ENCODE assay signal across 19 cellular contexts in the genomic region with DNA sequence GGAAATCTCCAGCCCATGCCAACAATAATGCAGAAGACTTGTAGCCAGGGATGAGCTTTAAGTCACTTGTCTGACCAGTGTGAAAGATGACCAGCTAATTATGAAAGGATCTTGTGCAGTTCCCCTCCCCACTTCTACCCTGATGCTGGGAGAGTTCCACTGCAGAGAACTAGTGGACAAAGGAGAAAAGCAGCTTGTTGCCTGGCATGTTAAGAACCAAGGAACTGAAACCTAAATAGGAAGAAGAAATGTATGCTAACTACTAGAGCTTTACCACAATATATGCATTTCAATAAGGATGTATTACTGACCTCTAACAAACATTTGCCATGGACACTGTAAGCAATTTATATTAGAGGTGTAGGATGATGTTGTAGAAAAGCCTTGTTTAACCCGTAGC. TPM values are rescaled to one million over a fixed set of nuclear protein-coding genes. Genes with fewer than 3 reads are reported as not detected.
"Had no signal": no experiment of that assay in that cellular context is flagged by ENCODE, and none has a peak within 500 bp of the region (broad histone marks: within the 10 kb centered on the region; RNA-seq: fewer than 3 reads in every experiment).

No MANE protein-coding gene starts in this region.

- H3K4me1 ChIP-seq: gastroesophageal sphincter, suprapubic skin had no signal

- H3K36me3 ChIP-seq: brain microvascular endothelial cell, gastroesophageal sphincter, left lung, spleen, suprapubic skin, WERI-Rb-1 had no signal

- ATAC-seq: gastroesophageal sphincter, left lung, mucosa of descending colon, natural killer cell, sciatic nerve had no signal

- H3K27me3 ChIP-seq: brain microvascular endothelial cell, gastroesophageal sphincter, left lung, suprapubic skin had no signal

- H3K27ac Mint-ChIP-seq: natural killer cell, type B pancreatic cell had no signal

- H3K9me3 Mint-ChIP-seq: activated naive CD4-positive, alpha-beta T cell treated with anti-CD3 and anti-CD28 coated beads for 36 hours; natural killer cell had no signal

- H3K4me3 Mint-ChIP-seq: activated CD8-positive, alpha-beta T cell treated with anti-CD3 and anti-CD28 coated beads, Interleukin-2, amount 10 ng/mL, durations not matched to agents 7 days and 5 days; activated naive CD4-positive, alpha-beta T cell treated with anti-CD3 and anti-CD28 coated beads for 36 hours; natural killer cell; type B pancreatic cell had no signal

- H3K9me3 ChIP-seq: gastroesophageal sphincter, left lung, mucosa of descending colon, spleen, suprapubic skin had no signal

- H3K36me3 Mint-ChIP-seq: natural killer cell, type B pancreatic cell had no signal

- H3K4me3 ChIP-seq: gastroesophageal sphincter, left lung, mucosa of descending colon, spleen, suprapubic skin had no signal

- DNase-seq: activated CD4-positive, alpha-beta T cell treated with anti-CD3 and anti-CD28 coated beads for 4 hours; activated CD8-positive, alpha-beta memory T cell treated with anti-CD3 and anti-CD28 coated beads, Interleukin-2, amount 50 U/mL, for 48 hours; activated CD8-positive, alpha-beta T cell treated with anti-CD3 and anti-CD28 coated beads, Interleukin-2, amount 10 ng/mL, durations not matched to agents 7 days and 5 days; amniotic stem cell; brain microvascular endothelial cell; effector memory CD4-positive, alpha-beta T cell; left lung; mucosa of descending colon; natural killer cell; occipital lobe; spleen; T1000; WERI-Rb-1 had no signal

- H3K27ac ChIP-seq: brain microvascular endothelial cell, gastroesophageal sphincter, left lung, spleen, suprapubic skin, WERI-Rb-1 had no signal

RNA-seq across cellular contexts. Expression of gene CSTA, which starts 52.2 kb away (rescaled TPM):
- total RNA-seq: activated CD8-positive, alpha-beta T cell treated with anti-CD3 and anti-CD28 coated beads, Interleukin-2, amount 10 ng/mL, durations not matched to agents 7 days and 5 days; activated naive CD4-positive, alpha-beta T cell treated with anti-CD3 and anti-CD28 coated beads for 36 hours; occipital lobe; pulmonary artery endothelial cell had no signal
